ENCODE assay signal across 14 cellular contexts in genomic region chr7:28687631-28688030, GRCh38.
A peak's percentile ranks its signal among the peaks of the same experiment; 100 is the strongest.
DNase-seq lines count a peak whose midpoint lies in the region; ATAC-seq and TF ChIP-seq lines count a peak whose summit lies in the region.
"Had no signal": no experiment of that assay in that cellular context is flagged by ENCODE, and none has a peak within 500 bp of the region (broad histone marks: within the 10 kb centered on the region; RNA-seq: fewer than 3 reads in every experiment).

No MANE protein-coding gene starts in this region.

- H3K27me3 ChIP-seq in A673 (replicated peaks; ENCODE audit: insufficient read depth, low read depth, low read length, poor library complexity) (no peaks in the 10 kb centered on the region), IMR-90 (ENCODE audit: control insufficient read depth, insufficient read depth, low read length) (no peaks in the 10 kb centered on the region), neutrophil (no peaks in the 10 kb centered on the region)
- H3K27me3 ChIP-seq: cardiac muscle cell had no signal

- dilution Hi-C loops in IMR-90 (cut with HindIII; ENCODE audit: low sequenced_read_pairs, unreplicated experiment), result no loop called here

- no peak overlapping the region for H2BK120ac ChIP-seq in IMR-90 (ENCODE audit: low read depth, low read length)

- no peak for TF ChIP-seq RAD21 in IMR-90 (IDR thresholded peaks at IDR 0.05; ENCODE audit: low read length)

- no peak overlapping the region for H3K4ac ChIP-seq in IMR-90 (ENCODE audit: low read depth, low read length)

- no peak overlapping the region for H4K5ac ChIP-seq in IMR-90 (ENCODE audit: low read depth, low read length)

- no peak overlapping the region for H2AK5ac ChIP-seq in IMR-90 (ENCODE audit: low read depth, low read length)

- H2BK20ac ChIP-seq in IMR-90 (ENCODE audit: low read depth, low read length), result no peak overlapping the region

- no peak overlapping the region for H3K18ac ChIP-seq in IMR-90 (ENCODE audit: low read depth, low read length)

- no peaks in the 10 kb centered on the region for H4K20me1 ChIP-seq in IMR-90 (ENCODE audit: insufficient read depth, low read length)

- no peak overlapping the region for H4K8ac ChIP-seq in IMR-90 (ENCODE audit: low read depth in 2 of 2, low read length in 2 of 2)

- H2AFZ ChIP-seq in IMR-90 (replicated peaks; ENCODE audit: low read length, poor library complexity), result no peak overlapping the region

- no peak for TF ChIP-seq POLR2A in IMR-90 (IDR thresholded peaks at IDR 0.05; ENCODE audit: low read depth, low read length)

- CTCF ChIA-PET in A673 (lab: Charles Lee), result no interaction called here
- CTCF ChIA-PET in IMR-90 (lab: Yijun Ruan, JAX), result no interaction called here

- no peak overlapping the region for H2BK15ac ChIP-seq in IMR-90 (ENCODE audit: low read depth, low read length)

- H3K79me1 ChIP-seq in IMR-90 (ENCODE audit: low read depth in 1 of 2, low read length in 2 of 2), result 0 out of 4 replicates have a peak, but pooled peaks cover 4 to 5% of the 10 kb centered on the region in 2 experiments

- H2BK5ac ChIP-seq in IMR-90 (ENCODE audit: low read depth, low read length, poor library complexity, severe bottlenecking), result no peak overlapping the region

- WGBS in IMR-90 (ENCODE audit: extremely low coverage in 2 of 2, insufficient read length in 1 of 2), 2 experiments, result no CpG with 5 or more reads among the region's 5 CpGs

- intact Hi-C loops in A673 (cut with micrococcal nuclease; ENCODE audit: unreplicated experiment), result no loop called here
- intact Hi-C loops in IMR-90 (cut with micrococcal nuclease), result no loop called here

- H3K9me1 ChIP-seq in IMR-90 (ENCODE audit: insufficient read depth, low read length), result no peaks in the 10 kb centered on the region

- no peak for TF ChIP-seq CTCF in A673 (conservative IDR thresholded peaks at IDR 0.05; ENCODE audit: low read depth, low read length)
- TF ChIP-seq CTCF in IMR-90 (conservative IDR thresholded peaks at IDR 0.05; ENCODE audit: low read depth, low read length), result no peak
- TF ChIP-seq CTCF in epithelial cell of proximal tubule (conservative IDR thresholded peaks at IDR 0.05; ENCODE audit: low read depth, low read length), result no peak
- no peak for TF ChIP-seq CTCF in neutrophil (IDR thresholded peaks at IDR 0.05)

- H3K56ac ChIP-seq in IMR-90 (ENCODE audit: extremely low read depth, insufficient read depth, low read length), result no peak overlapping the region

- in situ Hi-C loops in IMR-90 (cut with MboI; ENCODE audit: low sequenced_read_pairs), result no loop called here

- H3K9me3 ChIP-seq in A673 (ENCODE audit: low read depth, low read length, poor library complexity, severe bottlenecking) (no peaks in the 10 kb centered on the region), IMR-90 (ENCODE audit: control insufficient read depth, insufficient read depth, low read length) (no peaks in the 10 kb centered on the region), neutrophil (no peaks in the 10 kb centered on the region)

- H3K4me1 ChIP-seq in A673 (ENCODE audit: insufficient read depth, low read length, poor library complexity, severe bottlenecking), result peaks cover 22% of the 10 kb centered on the region
- peaks cover 4% of the 10 kb centered on the region for H3K4me1 ChIP-seq in IMR-90 (ENCODE audit: control insufficient read depth, insufficient read depth, low read length)
- peaks cover 52 to 59% of the 10 kb centered on the region in 2 experiments for H3K4me1 ChIP-seq in neutrophil (ENCODE audit: control insufficient read depth in 1 of 2, insufficient read depth in 1 of 2, low read depth in 1 of 2, low read length in 1 of 2)

- H3K14ac ChIP-seq in IMR-90 (replicated peaks; ENCODE audit: low read depth, low read length), result no peak overlapping the region

- H2AK9ac ChIP-seq in IMR-90 (replicated peaks; ENCODE audit: low read depth, low read length, poor library complexity), result no peak overlapping the region

- H3K9ac ChIP-seq in IMR-90 (ENCODE audit: low read depth, low read length), result no peak overlapping the region

- H3K23ac ChIP-seq in IMR-90 (ENCODE audit: low read depth, low read length), result peak overlapping the region; percentile 15; the same call in 1 of the 2 replicates

- DNase-seq in A673 (ENCODE audit: low spot score) (no peak), IMR-90 (no peak), epithelial cell of proximal tubule (ENCODE audit: low read depth) (no peak), NOMO-1 treated with DMSO at 0.1 percent for 48 hours (lab: John Stamatoyannopoulos, UW; ENCODE audit: unreplicated experiment) (no peak), foreskin melanocyte (no peak)
- DNase-seq in stimulated activated CD4-positive, alpha-beta T cell treated with anti-CD3 and anti-CD28 coated beads, Interleukin-4, amount 100 ng/mL, for 1 hour, result no peak
- DNase-seq: activated CD4-positive, alpha-beta memory T cell treated with anti-CD3 and anti-CD28 coated beads, Interleukin-2, amount 10 ng/mL, durations not matched to agents 7 days and 5 days; activated effector memory CD4-positive, alpha-beta T cell treated with Interleukin-2 at 50 U/mL for 16 hours; DND-41; erythroblast had no signal

- no peak overlapping the region for H4K91ac ChIP-seq in IMR-90 (ENCODE audit: insufficient read depth, low read depth, low read length)

- no TSS peak for BruUV-seq in A673 (replicated peaks; lab: Mats Ljungman, UMichigan)
- BruUV-seq in IMR-90 (replicated peaks; lab: Mats Ljungman, UMichigan), result no TSS peak

- POLR2A ChIA-PET in A673 (lab: Charles Lee; ENCODE audit: low non-redundant PET) (no interaction called here), IMR-90 (lab: Charles Lee; ENCODE audit: unreplicated experiment) (no interaction called here)

- no peak for ATAC-seq in IMR-90 (ENCODE audit: low read depth)
- ATAC-seq in activated CD4-positive, CD25-positive, alpha-beta regulatory T cell treated with anti-CD3 and anti-CD28 coated beads, Interleukin-2, amount 50 U/mL, for 24 hours, result no peak
- ATAC-seq: natural killer cell treated with Interleukin-12 subunit alpha and Interleukin-12 subunit beta and Interleukin-15 and Interleukin-18, amount 100 ng/mL, for 72 hours had no signal

- H3K4me2 ChIP-seq in IMR-90 (ENCODE audit: low read depth, low read length), result peak overlapping the region; percentile 26

- H3K27ac ChIP-seq in A673 (ENCODE audit: low read depth, low read length, poor library complexity, severe bottlenecking) (no peak overlapping the region), IMR-90 (ENCODE audit: insufficient read depth, low read length) (no peak overlapping the region), neutrophil (peak overlapping the region; percentile 98)
- H3K27ac ChIP-seq: cardiac muscle cell had no signal

- H3K36me3 ChIP-seq in A673 (ENCODE audit: insufficient read depth, low read length, poor library complexity, severe bottlenecking), result no peaks in the 10 kb centered on the region
- H3K36me3 ChIP-seq in IMR-90 (ENCODE audit: control insufficient read depth, insufficient read depth, low read length), result no peaks in the 10 kb centered on the region
- peaks cover 13% of the 10 kb centered on the region for H3K36me3 ChIP-seq in neutrophil
- H3K36me3 ChIP-seq: cardiac muscle cell had no signal

- H3K4me3 ChIP-seq in A673 (ENCODE audit: low read depth, low read length, poor library complexity, severe bottlenecking) (peak overlapping the region; percentile 61), IMR-90 (ENCODE audit: insufficient read depth, low read depth, low read length) (no peak overlapping the region), epithelial cell of proximal tubule (ENCODE audit: low read depth, low read length) (peak overlapping the region; percentile 61), neutrophil (ENCODE audit: low read depth in 1 of 2, low read length in 1 of 2) (peak overlapping the region; percentile 76 to 87)
- H3K4me3 ChIP-seq: cardiac muscle cell had no signal

TF ChIP-seq in IMR-90, 13 proteins besides CTCF, POLR2A, EP300 and RAD21:
- TF ChIP-seq CHD1 (IDR thresholded peaks at IDR 0.05; ENCODE audit: low read depth, low read length) (no peak), RFX5 (IDR thresholded peaks at IDR 0.05; ENCODE audit: low read depth, low read length) (no peak), NFE2L2 (IDR thresholded peaks at IDR 0.05; ENCODE audit: low read depth, low read length) (no peak), MAFK (IDR thresholded peaks at IDR 0.05; ENCODE audit: low read depth, low read length) (no peak), RCOR1 (IDR thresholded peaks at IDR 0.05; ENCODE audit: insufficient replicate concordance, low read length) (no peak), USF2 (IDR thresholded peaks at IDR 0.05; ENCODE audit: low read depth, low read length) (no peak), MXI1 (IDR thresholded peaks at IDR 0.05; ENCODE audit: borderline replicate concordance, low read depth, low read length) (no peak), CEBPB (IDR thresholded peaks at IDR 0.05; ENCODE audit: low read depth, low read length) (no peak), FOS (IDR thresholded peaks at IDR 0.05; ENCODE audit: low read depth, low read length) (no peak), SMC3 (IDR thresholded peaks at IDR 0.05; ENCODE audit: low read depth, low read length) (no peak), ELK1 (IDR thresholded peaks at IDR 0.05; ENCODE audit: borderline replicate concordance, low read depth, low read length) (no peak), BHLHE40 (IDR thresholded peaks at IDR 0.05; ENCODE audit: low read depth, low read length) (no peak), MAZ (IDR thresholded peaks at IDR 0.05; ENCODE audit: borderline replicate concordance, low read depth, low read length) (no peak)
